ENCODE assay signal across 8 cellular contexts in the genomic region with DNA sequence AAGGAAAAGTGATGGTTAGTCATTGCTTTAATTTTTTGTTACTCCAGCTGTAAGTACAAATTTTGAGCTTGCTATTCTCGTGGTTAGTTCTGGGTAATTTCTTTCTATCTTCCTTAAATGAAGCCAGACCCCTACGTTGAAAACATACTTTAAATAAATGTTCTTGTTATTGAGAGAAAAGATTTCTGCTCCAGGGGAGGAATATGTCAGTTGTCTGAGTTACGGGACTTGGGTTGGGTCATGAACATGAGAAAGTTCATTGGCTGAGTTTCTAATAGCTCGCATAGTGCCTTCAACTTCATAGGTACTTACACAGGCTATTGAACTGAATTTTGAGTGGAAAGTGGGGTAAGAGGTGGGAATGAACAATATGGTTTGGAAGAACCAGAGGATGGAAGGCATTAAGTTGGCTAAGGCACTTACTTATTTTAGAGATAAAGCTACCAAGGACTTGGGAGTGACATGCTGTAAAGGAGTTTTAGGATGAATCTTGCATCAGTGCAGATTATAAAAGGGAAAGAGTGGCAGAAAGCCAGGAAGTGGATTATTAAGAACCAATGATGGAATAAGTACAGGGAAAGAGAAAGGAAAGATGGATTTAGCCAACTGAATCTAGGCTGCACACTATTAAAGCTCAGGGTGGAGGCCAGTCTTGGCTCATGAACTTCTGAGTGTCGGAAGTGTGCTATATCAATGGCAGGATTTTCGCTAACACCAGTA. TPM values are rescaled to one million over a fixed set of nuclear protein-coding genes. Genes with fewer than 3 reads are reported as not detected.
DNase-seq lines count a peak whose midpoint lies in the region; ATAC-seq and TF ChIP-seq lines count a peak whose summit lies in the region.

No MANE protein-coding gene starts in this region.

- no peak overlapping the region for H2BK5ac ChIP-seq in IMR-90 (ENCODE audit: low read depth, low read length, poor library complexity, severe bottlenecking)

- BruUV-seq in IMR-90 (replicated peaks; lab: Mats Ljungman, UMichigan) = no TSS peak

- no peak overlapping the region for H2AFZ ChIP-seq in IMR-90 (replicated peaks; ENCODE audit: low read length, poor library complexity)

- no peak overlapping the region for H3K4ac ChIP-seq in IMR-90 (ENCODE audit: low read depth, low read length)

- no peak overlapping the region for H2BK20ac ChIP-seq in IMR-90 (ENCODE audit: low read depth, low read length)

- H3K36me3 ChIP-seq in BE2C (peaks cover 55% of the 10 kb centered on the region), IMR-90 (ENCODE audit: control insufficient read depth, insufficient read depth, low read length) (peaks cover 37% of the 10 kb centered on the region), mucosa of stomach (ENCODE audit: control insufficient read depth, insufficient read depth, low read length) (peaks cover 8% of the 10 kb centered on the region)

- POLR2A ChIA-PET in IMR-90 (lab: Charles Lee; ENCODE audit: unreplicated experiment) = no interaction called here

- H3K27me3 ChIP-seq in BE2C = no peaks in the 10 kb centered on the region
- no peaks in the 10 kb centered on the region for H3K27me3 ChIP-seq in IMR-90 (ENCODE audit: control insufficient read depth, insufficient read depth, low read length)
- H3K27me3 ChIP-seq in mucosa of stomach (ENCODE audit: control insufficient read depth, insufficient read depth, low read length) = no peaks in the 10 kb centered on the region

- no peak overlapping the region for H3K27ac ChIP-seq in IMR-90 (ENCODE audit: insufficient read depth, low read length)

- H4K91ac ChIP-seq in IMR-90 (ENCODE audit: insufficient read depth, low read depth, low read length) = no peak overlapping the region

- no peak overlapping the region for H4K5ac ChIP-seq in IMR-90 (ENCODE audit: low read depth, low read length)

- no peak overlapping the region for H2BK120ac ChIP-seq in IMR-90 (ENCODE audit: low read depth, low read length)

- DNase-seq in BE2C (no peak), IMR-90 (peak; percentile 29), cardiac fibroblast (ENCODE audit: low read depth in 2 of 2) (peak; percentile 31 to 52)
- no peak for DNase-seq in effector CD4-positive, alpha-beta T cell

- no peak for TF ChIP-seq RAD21 in IMR-90 (IDR thresholded peaks at IDR 0.05; ENCODE audit: low read length)

- WGBS in IMR-90 (ENCODE audit: extremely low coverage in 2 of 2, insufficient read length in 1 of 2), 2 experiments = 60% methylated on average over 1 of the region's 6 CpGs; no CpG with 5 or more reads in 1 of the 2 experiments

- peak overlapping the region; percentile 60 for H3K14ac ChIP-seq in IMR-90 (replicated peaks; ENCODE audit: low read depth, low read length)

- H3K4me3 ChIP-seq in BE2C (ENCODE audit: low read depth, low read length) (peak overlapping the region; percentile 87), IMR-90 (ENCODE audit: insufficient read depth, low read depth, low read length) (peak overlapping the region; percentile 55), cardiac fibroblast (replicated peaks in 1 of 2; ENCODE audit: low read depth in 2 of 2, low read length in 2 of 2) (peak overlapping the region; percentile 62 to 83), mucosa of stomach (ENCODE audit: low read length) (peak overlapping the region; percentile 52)

- dilution Hi-C loops in IMR-90 (cut with HindIII; ENCODE audit: low sequenced_read_pairs, unreplicated experiment) = no loop called here

- H3K79me1 ChIP-seq in IMR-90 (ENCODE audit: low read depth in 1 of 2, low read length in 2 of 2) = peaks cover 22 to 38% of the 10 kb centered on the region in 2 experiments

- TF ChIP-seq CTCF in BE2C (IDR thresholded peaks at IDR 0.05; ENCODE audit: low read depth, low read length) (no peak), IMR-90 (conservative IDR thresholded peaks at IDR 0.05; ENCODE audit: low read depth, low read length) (no peak), cardiac fibroblast (IDR thresholded peaks at IDR 0.05; ENCODE audit: low read depth, low read length) (no peak)

- peak overlapping the region; percentile 96 for H3K9ac ChIP-seq in IMR-90 (ENCODE audit: low read depth, low read length)
- H3K9ac ChIP-seq in mucosa of stomach (ENCODE audit: low read length) = peak overlapping the region; percentile 75

- peak overlapping the region; percentile 88 for H3K4me2 ChIP-seq in IMR-90 (ENCODE audit: low read depth, low read length)

- H3K23ac ChIP-seq in IMR-90 (ENCODE audit: low read depth, low read length) = peak overlapping the region; percentile 76

- peak overlapping the region; percentile 0 for H2AK9ac ChIP-seq in IMR-90 (replicated peaks; ENCODE audit: low read depth, low read length, poor library complexity)

- H4K8ac ChIP-seq in IMR-90 (ENCODE audit: low read depth in 2 of 2, low read length in 2 of 2) = peak overlapping the region in 1 of 2 experiments; percentile 19; a peak in 1 of 4 replicates

- in situ Hi-C loops in IMR-90 (cut with MboI; ENCODE audit: low sequenced_read_pairs) = no loop called here

- TF ChIP-seq POLR2A in IMR-90 (IDR thresholded peaks at IDR 0.05; ENCODE audit: low read depth, low read length) = no peak

- H2AK5ac ChIP-seq in IMR-90 (ENCODE audit: low read depth, low read length) = no peak overlapping the region

- CTCF ChIA-PET in IMR-90 (lab: Yijun Ruan, JAX) = no interaction called here

- no peak for ATAC-seq in IMR-90 (ENCODE audit: low read depth)
- ATAC-seq in HG03460 (IDR thresholded peaks at IDR 0.05; ENCODE audit: unreplicated experiment) = no peak
- no peak for ATAC-seq in GM19463 (IDR thresholded peaks at IDR 0.05; ENCODE audit: unreplicated experiment)
- no peak for ATAC-seq in GM21723 (IDR thresholded peaks at IDR 0.05; ENCODE audit: unreplicated experiment)

- no peak overlapping the region for H2BK15ac ChIP-seq in IMR-90 (ENCODE audit: low read depth, low read length)

- H4K20me1 ChIP-seq in IMR-90 (ENCODE audit: insufficient read depth, low read length) = peaks cover 36% of the 10 kb centered on the region

- intact Hi-C loops in IMR-90 (cut with micrococcal nuclease) = no loop called here

- H3K18ac ChIP-seq in IMR-90 (ENCODE audit: low read depth, low read length) = no peak overlapping the region

- H3K9me3 ChIP-seq in BE2C = no peaks in the 10 kb centered on the region
- H3K9me3 ChIP-seq in IMR-90 (ENCODE audit: control insufficient read depth, insufficient read depth, low read length) = no peaks in the 10 kb centered on the region
- no peaks in the 10 kb centered on the region for H3K9me3 ChIP-seq in mucosa of stomach (ENCODE audit: control insufficient read depth, low read length)

- H3K9me1 ChIP-seq in IMR-90 (ENCODE audit: insufficient read depth, low read length) = peaks cover 8% of the 10 kb centered on the region; the same call in 1 of the 2 replicates

- no peaks in the 10 kb centered on the region for H3K4me1 ChIP-seq in BE2C
- H3K4me1 ChIP-seq in IMR-90 (ENCODE audit: control insufficient read depth, insufficient read depth, low read length) = peaks cover 2% of the 10 kb centered on the region; the same call in 1 of the 2 replicates
- H3K4me1 ChIP-seq in mucosa of stomach (ENCODE audit: control insufficient read depth, insufficient read depth, low read length) = peaks cover 8% of the 10 kb centered on the region

- H3K56ac ChIP-seq in IMR-90 (ENCODE audit: extremely low read depth, insufficient read depth, low read length) = no peak overlapping the region

TF ChIP-seq in IMR-90, 13 proteins besides CTCF, POLR2A, EP300 and RAD21 (continues in another document):
- no peak for TF ChIP-seq BHLHE40 (IDR thresholded peaks at IDR 0.05; ENCODE audit: low read depth, low read length)
- no peak for TF ChIP-seq CHD1 (IDR thresholded peaks at IDR 0.05; ENCODE audit: low read depth, low read length)
- TF ChIP-seq, protein P1, sequence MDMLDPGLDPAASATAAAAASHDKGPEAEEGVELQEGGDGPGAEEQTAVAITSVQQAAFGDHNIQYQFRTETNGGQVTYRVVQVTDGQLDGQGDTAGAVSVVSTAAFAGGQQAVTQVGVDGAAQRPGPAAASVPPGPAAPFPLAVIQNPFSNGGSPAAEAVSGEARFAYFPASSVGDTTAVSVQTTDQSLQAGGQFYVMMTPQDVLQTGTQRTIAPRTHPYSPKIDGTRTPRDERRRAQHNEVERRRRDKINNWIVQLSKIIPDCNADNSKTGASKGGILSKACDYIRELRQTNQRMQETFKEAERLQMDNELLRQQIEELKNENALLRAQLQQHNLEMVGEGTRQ (IDR thresholded peaks at IDR 0.05; ENCODE audit: low read depth, low read length) = no peak
- TF ChIP-seq RCOR1 (IDR thresholded peaks at IDR 0.05; ENCODE audit: insufficient replicate concordance, low read length) = no peak
- no peak for TF ChIP-seq RFX5 (IDR thresholded peaks at IDR 0.05; ENCODE audit: low read depth, low read length)
- no peak for TF ChIP-seq MAZ (IDR thresholded peaks at IDR 0.05; ENCODE audit: borderline replicate concordance, low read depth, low read length)
- no peak for TF ChIP-seq CEBPB (IDR thresholded peaks at IDR 0.05; ENCODE audit: low read depth, low read length)
- no peak for TF ChIP-seq NFE2L2 (IDR thresholded peaks at IDR 0.05; ENCODE audit: low read depth, low read length)
- TF ChIP-seq FOS (IDR thresholded peaks at IDR 0.05; ENCODE audit: low read depth, low read length) = no peak

RNA-seq across cellular contexts. Expression of a gene that starts 1.4 kb away (rescaled TPM):
- 1,149 TPM for polyA plus RNA-seq in BE2C (2012; ENCODE audit: insufficient read depth, insufficient read length, low read depth)
- 1,415 and 1,531 TPM in 2 replicates for total RNA-seq in IMR-90 (2012; rRNA removed)
- 2,710 and 2,851 TPM in 2 replicates for polyA plus RNA-seq in IMR-90 (2012; rRNA removed)
- polyA plus RNA-seq in IMR-90 (2012; cell fraction: cytosol; rRNA removed) = 2,400 and 3,145 TPM in 2 replicates
- polyA plus RNA-seq in IMR-90 (2012; cell fraction: nucleus; rRNA removed; ENCODE audit: low replicate concordance) = 832 and 1,064 TPM in 2 replicates

RNA-seq across cellular contexts. Expression of a gene that starts 24.8 kb away (rescaled TPM):
- 22.6 TPM for polyA plus RNA-seq in BE2C (2012; ENCODE audit: insufficient read depth, insufficient read length, low read depth)
- 16.1 and 17.4 TPM in 2 replicates for total RNA-seq in IMR-90 (2012; rRNA removed)
- 22.5 and 22.6 TPM in 2 replicates for polyA plus RNA-seq in IMR-90 (2012; rRNA removed)
- 14.0 and 19.3 TPM in 2 replicates for polyA plus RNA-seq in IMR-90 (2012; cell fraction: cytosol; rRNA removed)
- polyA plus RNA-seq in IMR-90 (2012; cell fraction: nucleus; rRNA removed; ENCODE audit: low replicate concordance) = 31.8 and 32.5 TPM in 2 replicates

RNA-seq across cellular contexts. Expression of a gene that starts 59.5 kb away (rescaled TPM):
- polyA plus RNA-seq in BE2C (2012; ENCODE audit: insufficient read depth, insufficient read length, low read depth) = not detected
- not detected in 2 replicates for total RNA-seq in IMR-90 (2012; rRNA removed)
- not detected in 2 replicates for polyA plus RNA-seq in IMR-90 (2012; rRNA removed)
- not detected in 2 replicates for polyA plus RNA-seq in IMR-90 (2012; cell fraction: cytosol; rRNA removed)
- not detected in 2 replicates for polyA plus RNA-seq in IMR-90 (2012; cell fraction: nucleus; rRNA removed; ENCODE audit: low replicate concordance)

Comparison
In these comparisons a context has a peak if more than half of its experiments do, and no peak if none do; other contexts are left out.
1. DNase-seq: peak in IMR-90 (single experiment) and cardiac fibroblast (2 of 2); none in BE2C (single experiment) and effector CD4-positive, alpha-beta T cell (single experiment).
2. Peak in every context shown above with its lines, with median percentiles within 50 percentile points of each other: H3K4me3 ChIP-seq.